ENCODE assay signal across 21 cellular contexts in the genomic region with DNA sequence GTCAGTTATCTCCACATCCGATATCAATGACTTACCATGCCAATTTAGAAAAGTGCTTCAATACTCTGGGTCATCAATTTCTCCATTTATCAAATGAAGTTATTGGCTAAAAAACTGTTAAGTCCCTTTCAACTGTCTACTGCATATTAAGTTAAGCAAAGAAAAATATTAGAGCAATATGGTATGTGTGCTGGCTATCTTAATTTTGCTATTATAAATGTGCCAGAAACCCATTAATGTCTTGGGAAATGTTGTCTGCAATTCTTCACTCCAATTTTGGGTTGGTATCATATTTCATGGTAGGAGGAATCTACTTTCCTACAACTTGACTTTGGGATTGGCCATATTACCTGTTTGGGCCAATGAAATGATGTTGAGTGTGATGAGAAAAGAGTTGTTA.
"Had no signal": no experiment of that assay in that cellular context is flagged by ENCODE, and none has a peak within 500 bp of the region (broad histone marks: within the 10 kb centered on the region; RNA-seq: fewer than 3 reads in every experiment).

No MANE protein-coding gene starts in this region.

- H3K27ac ChIP-seq: left ventricle myocardium inferior, pancreas, prostate gland, skin epidermis, stomach, testis, thyroid gland, transverse colon, upper lobe of right lung had no signal

- FAIRE-seq: pancreas, urothelium cell line had no signal

- H3K9me3 ChIP-seq: pancreas, prostate gland, testis, thyroid gland, transverse colon, upper lobe of right lung had no signal

- H3K4me1 ChIP-seq: left ventricle myocardium inferior, pancreas, prostate gland, stomach, testis, thyroid gland, transverse colon, upper lobe of right lung had no signal

- H3K27me3 ChIP-seq: pancreas, stomach, testis, thyroid gland, transverse colon, upper lobe of right lung had no signal

- H3K36me3 ChIP-seq: left ventricle myocardium inferior, pancreas, prostate gland, stomach, thyroid gland, transverse colon, upper lobe of right lung had no signal

- H3K4me3 ChIP-seq: left ventricle myocardium inferior, lung, pancreas, prostate gland, skin epidermis, stomach, testis, thyroid gland, transverse colon, upper lobe of right lung had no signal

- DNase-seq: left ventricle myocardium inferior; naive thymus-derived CD8-positive, alpha-beta T cell; nucleus accumbens; pancreas; posterior cingulate gyrus; retina; stimulated activated CD4-positive, alpha-beta T cell treated with anti-CD3 and anti-CD28 coated beads, Interleukin-12 subunit alpha, Interleukin-12 subunit beta, amount 100 ng/mL, for 4 hours; stimulated activated CD4-positive, alpha-beta T cell treated with anti-CD3 and anti-CD28 coated beads, Interleukin-15, amount 100 ng/mL, for 24 hours; stimulated activated CD4-positive, alpha-beta T cell treated with anti-CD3 and anti-CD28 coated beads, Interleukin-2, amount 100 ng/mL, for 24 hours; stimulated activated CD4-positive, alpha-beta T cell treated with anti-CD3 and anti-CD28 coated beads, Interleukin-4, amount 100 ng/mL, for 1 hour; stimulated activated naive B cell treated with anti-CD40 and anti-IgM and Interleukin-4, amounts not matched to agents 10 μg/mL and 1 μg/mL and 100 μg/mL, for 72 hours; stimulated activated naive CD8-positive, alpha-beta T cell treated with anti-CD3 and anti-CD28 coated beads, Interleukin-15, Interleukin-2, amounts not matched to agents 100 U/mL and 50 U/mL, for 24 hours; stomach; testis; thyroid gland; transverse colon; upper lobe of right lung had no signal
